22 cellular contexts compared by ENCODE assay signal in genomic region chr6:86536121-86536520, GRCh38.
"Had no signal": no experiment of that assay in that cellular context is flagged by ENCODE, and none has a peak within 500 bp of the region (broad histone marks: within the 10 kb centered on the region; RNA-seq: fewer than 3 reads in every experiment).

No MANE protein-coding gene starts in this region.

- H3K27me3 ChIP-seq: colonic mucosa, esophagus squamous epithelium, gastrocnemius medialis, heart right ventricle, left lung had no signal

- DNase-seq: colonic mucosa; cortex of kidney; effector CD8-positive, alpha-beta T cell; effector memory CD8-positive, alpha-beta T cell; endodermal cell; erythroblast; esophagus squamous epithelium; foreskin fibroblast; foreskin melanocyte; gastrocnemius medialis; glutamatergic neuron; heart right ventricle; hippocampal formation; left cardiac atrium; left lung; left ventricle myocardium superior; lower lobe of right lung; mesenchymal stem cell; mucosa of descending colon; naive B cell had no signal

- H3K9me3 ChIP-seq: colonic mucosa, esophagus squamous epithelium, gastrocnemius medialis, lower lobe of right lung had no signal

- ATAC-seq: effector memory CD8-positive, alpha-beta T cell; esophagus mucosa; gastrocnemius medialis; heart right ventricle; left cardiac atrium; left lung; left ventricle myocardium superior; lower lobe of right lung; mucosa of descending colon had no signal

- H3K4me3 ChIP-seq: colonic mucosa, esophagus squamous epithelium, gastrocnemius medialis, heart right ventricle, left lung, lower lobe of right lung, mucosa of descending colon had no signal

- H3K36me3 ChIP-seq: colonic mucosa, esophagus squamous epithelium, gastrocnemius medialis, heart right ventricle, left lung, lower lobe of right lung had no signal

- H3K27ac ChIP-seq: colonic mucosa, epithelial cell of prostate, esophagus squamous epithelium, gastrocnemius medialis, heart right ventricle, left lung, lower lobe of right lung had no signal

- H3K4me1 ChIP-seq: colonic mucosa, esophagus squamous epithelium, heart right ventricle, left lung, lower lobe of right lung had no signal
